In the genomic region with DNA sequence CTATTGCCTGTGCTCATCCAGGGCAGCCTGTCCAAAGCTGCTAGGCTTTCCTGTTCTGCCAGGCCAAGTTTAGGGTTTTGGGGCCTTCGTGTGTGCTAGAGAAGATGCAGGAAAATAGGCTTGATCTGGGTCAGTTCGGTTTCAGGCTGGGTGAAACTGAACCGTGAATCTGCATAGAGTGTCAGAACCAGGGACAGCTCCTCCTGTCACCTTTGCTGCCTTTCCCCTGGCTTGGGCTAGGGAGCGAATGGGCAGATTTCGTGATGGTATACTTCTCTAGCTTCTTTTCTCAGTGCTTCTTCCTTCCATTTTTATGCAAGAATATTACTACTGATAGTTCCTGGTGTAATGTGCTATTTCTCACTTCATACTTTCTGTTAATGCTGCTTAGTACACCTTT, we compare ENCODE assay signal across 15 cellular contexts. TPM values are rescaled to one million over a fixed set of nuclear protein-coding genes. Genes with fewer than 3 reads are reported as not detected.
DNase-seq lines count a peak whose midpoint lies in the region; ATAC-seq and FAIRE-seq lines count a peak whose summit lies in the region.
"Had no signal": no experiment of that assay in that cellular context is flagged by ENCODE, and none has a peak within 500 bp of the region (broad histone marks: within the 10 kb centered on the region; RNA-seq: fewer than 3 reads in every experiment).

No MANE protein-coding gene starts in this region.

- peak; percentile 66 for ATAC-seq in left lobe of liver
- no peak for ATAC-seq in GM21717 (IDR thresholded peaks at IDR 0.05; ENCODE audit: unreplicated experiment)
- ATAC-seq: natural killer cell treated with Interleukin-12 subunit alpha and Interleukin-12 subunit beta and Interleukin-15 and Interleukin-18, amount 100 ng/mL, for 72 hours had no signal

- no peak for FAIRE-seq in frontal cortex (lab: Jason Lieb, UNC)
- FAIRE-seq: GM18507, kidney had no signal

- peak; percentile 56 for DNase-seq in EH (ENCODE audit: low read depth)
- peak; percentile 27 to 40 for DNase-seq in Kasumi-1 (lab: John Stamatoyannopoulos, UW)
- peak; percentile 54 for DNase-seq in astrocyte of the hippocampus (ENCODE audit: low read depth, low spot score)
- no peak for DNase-seq in left lobe of liver (ENCODE audit: low spot score)
- no peak for DNase-seq in hippocampal formation (lab: John Stamatoyannopoulos, UW)
- DNase-seq in cortex of kidney (lab: John Stamatoyannopoulos, UW), result no peak
- DNase-seq in frontal cortex (ENCODE audit: low spot score in 2 of 2), result no peak
- DNase-seq: activated naive CD4-positive, alpha-beta T cell treated with anti-CD3 and anti-CD28 coated beads for 36 hours; EL; KG1; kidney; T-helper 2 cell had no signal

RNA-seq across cellular contexts. Expression of a gene that starts 6.0 kb away (rescaled TPM):
- total RNA-seq in left lobe of liver (10.7 TPM), frontal cortex (12.2 TPM)

RNA-seq across cellular contexts. Expression of a gene that starts 53.9 kb away (rescaled TPM):
- total RNA-seq in left lobe of liver (17.3 TPM), frontal cortex (21.6 TPM)

Comparison
In these comparisons a context has a peak if more than half of its experiments do, and no peak if none do; other contexts are left out.
1. DNase-seq: peak in EH (single experiment), Kasumi-1 (2 of 2) and astrocyte of the hippocampus (single experiment); none in left lobe of liver (single experiment), hippocampal formation (0 of 2), cortex of kidney (single experiment) and frontal cortex (0 of 2).